8 cellular contexts compared by ENCODE assay signal in genomic region chr3:30934208-30934550, GRCh38. TPM values are rescaled to one million over a fixed set of nuclear protein-coding genes. Genes with fewer than 3 reads are reported as not detected.
DNase-seq lines count a peak whose midpoint lies in the region; ATAC-seq and TF ChIP-seq lines count a peak whose summit lies in the region.

No MANE protein-coding gene starts in this region.

- DNase-seq in GM23248 (peak; percentile 75), NT2/D1 (ENCODE audit: low read depth, low spot score) (peak; percentile 46), epithelial cell of esophagus (ENCODE audit: low read depth) (peak; percentile 63), sciatic nerve (ENCODE audit: low spot score) (no peak), NCI-H446 (lab: John Stamatoyannopoulos, UW) (no peak)
- no peak for DNase-seq in stimulated activated effector memory CD8-positive, alpha-beta T cell treated with anti-CD3 and anti-CD28 coated beads, Interleukin-12 subunit alpha, Interleukin-12 subunit beta, amount 100 ng/mL, for 72 hours (ENCODE audit: low spot score in 2 of 2)

- WGBS in GM23248 (ENCODE audit: low coverage in 1 of 2, low lambda C conversion rate in 2 of 2, missing lambda C conversion rate in 2 of 2), 2 experiments = 15 to 17% methylated on average over 6 of the region's 6 CpGs

- H3K9me3 Mint-ChIP-seq in stimulated activated effector memory CD8-positive, alpha-beta T cell treated with anti-CD3 and anti-CD28 coated beads, Interleukin-12 subunit alpha, Interleukin-12 subunit beta, amount 100 ng/mL, for 72 hours = no peaks in the 10 kb centered on the region

- H3K9ac ChIP-seq in GM23248 (no peak overlapping the region; the same call in 1 of the 2 replicates), NT2/D1 (ENCODE audit: insufficient read length, low read depth) (no peak overlapping the region)

- H3K4me2 ChIP-seq in GM23248 (ENCODE audit: unreplicated experiment) = peak overlapping the region; percentile 35

- H3K36me3 Mint-ChIP-seq in stimulated activated effector memory CD8-positive, alpha-beta T cell treated with anti-CD3 and anti-CD28 coated beads, Interleukin-12 subunit alpha, Interleukin-12 subunit beta, amount 100 ng/mL, for 72 hours = peaks cover 4% of the 10 kb centered on the region

- H3K36me3 ChIP-seq in ACC112 (ENCODE audit: insufficient read depth, low read length) = no peaks in the 10 kb centered on the region
- no peaks in the 10 kb centered on the region for H3K36me3 ChIP-seq in GM23248 (ENCODE audit: low read depth)
- H3K36me3 ChIP-seq in NT2/D1 (ENCODE audit: insufficient read depth, insufficient read length, low read length) = no peaks in the 10 kb centered on the region

- no peak overlapping the region for H3K4me3 Mint-ChIP-seq in stimulated activated effector memory CD8-positive, alpha-beta T cell treated with anti-CD3 and anti-CD28 coated beads, Interleukin-12 subunit alpha, Interleukin-12 subunit beta, amount 100 ng/mL, for 72 hours

- no peaks in the 10 kb centered on the region for H3K4me1 Mint-ChIP-seq in stimulated activated effector memory CD8-positive, alpha-beta T cell treated with anti-CD3 and anti-CD28 coated beads, Interleukin-12 subunit alpha, Interleukin-12 subunit beta, amount 100 ng/mL, for 72 hours

- no peaks in the 10 kb centered on the region for H3F3A ChIP-seq in GM23248 (ENCODE audit: insufficient read depth)

- intact Hi-C loops in sciatic nerve (cut with DNase I) = no loop called here

- H3K79me2 ChIP-seq in ACC112 (ENCODE audit: control insufficient read depth, insufficient read depth, low read length, unreplicated experiment) = no peaks in the 10 kb centered on the region
- no peaks in the 10 kb centered on the region for H3K79me2 ChIP-seq in GM23248 (ENCODE audit: insufficient read depth)

- no peaks in the 10 kb centered on the region for H3K9me2 ChIP-seq in GM23248 (ENCODE audit: insufficient read depth)

- H3K9me3 ChIP-seq in GM23248 (ENCODE audit: low read depth) (no peaks in the 10 kb centered on the region), NT2/D1 (ENCODE audit: insufficient read depth, low read length) (no peaks in the 10 kb centered on the region)

- peak; percentile 80 for ATAC-seq in sciatic nerve
- ATAC-seq in GM21423 (IDR thresholded peaks at IDR 0.05; ENCODE audit: unreplicated experiment) = no peak
- no peak for ATAC-seq in stimulated activated effector memory CD8-positive, alpha-beta T cell treated with anti-CD3 and anti-CD28 coated beads, Interleukin-12 subunit alpha, Interleukin-12 subunit beta, amount 100 ng/mL, for 72 hours

- peak; percentile 73 for TF ChIP-seq CTCF in epithelial cell of esophagus (IDR thresholded peaks at IDR 0.05; ENCODE audit: insufficient read depth, low read depth, low read length, missing control alignments)

- H3K4me3 ChIP-seq in ACC112 (ENCODE audit: low read depth, low read length) (no peak overlapping the region), GM23248 (peak overlapping the region; percentile 15; the same call in 1 of the 2 replicates), NT2/D1 (ENCODE audit: insufficient read length, low read depth) (no peak overlapping the region), epithelial cell of esophagus (ENCODE audit: low read length) (no peak overlapping the region)

- H3K27ac ChIP-seq in ACC112 (ENCODE audit: low read depth, low read length) (no peak overlapping the region), GM23248 (no peak overlapping the region)

- H3K4me1 ChIP-seq in ACC112 (ENCODE audit: control insufficient read depth, insufficient read depth, low read length, unreplicated experiment) (no peaks in the 10 kb centered on the region), GM23248 (ENCODE audit: insufficient read depth) (peaks cover 9% of the 10 kb centered on the region), NT2/D1 (ENCODE audit: insufficient read depth, insufficient read length) (no peaks in the 10 kb centered on the region)

- no peaks in the 10 kb centered on the region for H3K27me3 ChIP-seq in ACC112 (ENCODE audit: insufficient read depth, low read length)
- no peaks in the 10 kb centered on the region for H3K27me3 ChIP-seq in GM23248 (replicated peaks; ENCODE audit: insufficient read depth)
- H3K27me3 ChIP-seq in NT2/D1 (ENCODE audit: insufficient read depth, insufficient read length) = no peaks in the 10 kb centered on the region

- no peaks in the 10 kb centered on the region for H4K20me1 ChIP-seq in GM23248 (ENCODE audit: insufficient read depth)

- in situ Hi-C loops in GM23248 (cut with MboI) = loop anchor here (25.0 kb wide), 1 partner anchor 828 kb away; no protein-coding TSS in a partner anchor

- no peak overlapping the region for H3K27ac Mint-ChIP-seq in stimulated activated effector memory CD8-positive, alpha-beta T cell treated with anti-CD3 and anti-CD28 coated beads, Interleukin-12 subunit alpha, Interleukin-12 subunit beta, amount 100 ng/mL, for 72 hours

- H2AFZ ChIP-seq in ACC112 (ENCODE audit: low read length, unreplicated experiment) (peak overlapping the region; percentile 21), GM23248 (peak overlapping the region; percentile 67)

RNA-seq across cellular contexts. Expression of gene GADL1, which starts 39.7 kb away (rescaled TPM):
- total RNA-seq in GM23248 (2014; rRNA removed; shearing (Covaris generic)) = 0.13 TPM in 1 of 2 replicates, not detected in the other
- polyA plus RNA-seq in GM23248 (2016; fragmentation: Nextera tagmentation; extraction: Ambion mirVana) = not detected in 2 replicates
- total RNA-seq in sciatic nerve = 0.27 TPM

Comparison
In these comparisons a context has a peak if more than half of its experiments do, and no peak if none do; other contexts are left out.
1. DNase-seq: peak in GM23248 (single experiment), NT2/D1 (single experiment) and epithelial cell of esophagus (single experiment); none in sciatic nerve (single experiment), NCI-H446 (0 of 2) and stimulated activated effector memory CD8-positive, alpha-beta T cell treated with anti-CD3 and anti-CD28 coated beads, Interleukin-12 subunit alpha, Interleukin-12 subunit beta, amount 100 ng/mL, for 72 hours (0 of 2).